ENCODE assay signal across 8 cellular contexts in the genomic region with DNA sequence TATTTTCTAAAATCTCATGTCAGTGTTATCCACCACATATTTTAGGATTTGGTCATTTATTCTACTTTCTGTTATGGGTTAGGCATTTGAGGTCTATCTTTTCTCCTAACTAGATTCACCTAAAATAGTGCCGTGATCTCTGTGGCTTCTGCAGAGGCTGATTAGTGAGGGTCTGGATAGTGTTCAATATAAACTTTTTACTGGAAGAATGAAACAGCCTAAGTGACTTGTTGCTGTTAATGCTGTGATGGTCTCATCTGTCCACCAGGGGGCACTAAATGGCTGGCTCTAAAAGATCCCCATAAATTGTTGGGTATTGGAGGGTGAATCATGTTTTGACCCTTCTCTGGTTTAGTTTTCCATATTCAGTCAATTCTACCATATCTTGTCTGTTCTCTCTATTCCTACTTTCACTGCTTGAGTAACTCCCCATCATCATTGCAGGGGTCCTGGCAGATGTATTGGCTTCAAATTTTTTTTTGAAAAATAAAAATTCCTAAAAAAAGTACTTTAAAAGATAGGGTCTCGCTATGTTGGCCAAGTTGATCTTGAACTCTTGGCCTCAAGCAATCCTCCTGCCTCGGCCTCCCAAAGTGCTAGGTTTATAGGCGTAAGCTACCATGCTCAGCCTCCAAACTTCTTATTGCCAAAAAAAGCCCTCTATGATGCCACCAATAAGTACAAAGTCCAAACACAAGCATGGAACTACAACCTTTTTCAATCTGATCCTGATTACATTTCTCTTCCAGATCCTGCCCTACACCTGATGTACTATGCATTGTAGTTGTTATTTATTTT. TPM values are rescaled to one million over a fixed set of nuclear protein-coding genes. Genes with fewer than 3 reads are reported as not detected.
A peak's percentile ranks its signal among the peaks of the same experiment; 100 is the strongest.
DNase-seq lines count a peak whose midpoint lies in the region; ATAC-seq, FAIRE-seq and TF ChIP-seq lines count a peak whose summit lies in the region.

No MANE protein-coding gene starts in this region.

- H3K27ac ChIP-seq in H9 (ENCODE audit: insufficient read length, low read depth, low read length), result no peak overlapping the region
- H3K27ac ChIP-seq in HepG2 (ENCODE audit: extremely low read length, insufficient read depth, low read length), result no peak overlapping the region

- ATAC-seq in HepG2 (peak; percentile 75), GM19467 (IDR thresholded peaks at IDR 0.05; ENCODE audit: unreplicated experiment) (no peak)

- no peaks in the 10 kb centered on the region for H3K79me1 ChIP-seq in H9 (ENCODE audit: insufficient read depth, low read depth, low read length, poor library complexity, severe bottlenecking)

- no peak overlapping the region for H2AK5ac ChIP-seq in H9 (ENCODE audit: insufficient read length, low read length)

- peaks cover 1 to 4% of the 10 kb centered on the region in 2 experiments for H3K4me1 Mint-ChIP-seq in H9

- H3K9ac ChIP-seq in H9 (ENCODE audit: extremely low read depth, insufficient read length, low read length) (no peak overlapping the region), HepG2 (ENCODE audit: insufficient read depth, low read depth, low read length) (no peak overlapping the region)

- CTCF ChIA-PET in BJ (lab: Yijun Ruan, JAX), result interaction anchor here (1.4 to 11.5 kb wide), 5 partner anchors 26 to 231 kb away, joined by 3 to 132 read pairs (median 7); a partner anchor contains a TSS
- CTCF ChIA-PET in HepG2 (lab: Yijun Ruan, JAX; ENCODE audit: low intra/inter-chr PET ratio, low total read pairs), result interaction anchor here (0.6 to 4.4 kb wide), 10 partner anchors 32 to 235 kb away, joined by 3 to 111 read pairs (median 6); a partner anchor contains a TSS

- H3K36me3 Mint-ChIP-seq in H9 (ENCODE audit: insufficient read depth in 1 of 3, low read depth in 3 of 3), result peaks cover 17 to 32% (median 31%) of the 10 kb centered on the region in 3 experiments

- H4K20me1 ChIP-seq in H9 (ENCODE audit: control insufficient read depth, insufficient read depth, insufficient read length), result no peaks in the 10 kb centered on the region
- H4K20me1 ChIP-seq in HepG2 (ENCODE audit: insufficient read depth, low read length), result peaks cover 11% of the 10 kb centered on the region; the same call in 1 of the 2 replicates

- H2AFZ ChIP-seq in H9 (ENCODE audit: low read length) (no peak overlapping the region), HepG2 (ENCODE audit: low read length) (no peak overlapping the region)

- H2BK12ac ChIP-seq in H9 (ENCODE audit: insufficient read length, low read depth, low read length), result no peak overlapping the region

- no peak; a peak in 1 of 4 replicates for TF ChIP-seq POLR2A in HepG2 (IDR thresholded peaks at IDR 0.05; ENCODE audit: insufficient read depth in 1 of 2, low read depth in 2 of 2, low read length in 2 of 2)

- H4K8ac ChIP-seq in H9 (replicated peaks; ENCODE audit: insufficient read length, low read depth, low read length), result no peak overlapping the region

- peaks cover 2% of the 10 kb centered on the region; the same call in 1 of the 2 replicates for H3K27me3 Mint-ChIP-seq in H9 (ENCODE audit: low read depth)

- TF ChIP-seq RAD21 in HepG2 (CRISPR knock-in tag; IDR thresholded peaks at IDR 0.05), result peak; percentile 90

- H3T11ph ChIP-seq in H9 (ENCODE audit: low read length), result no peak overlapping the region

- no peak overlapping the region for H2BK15ac ChIP-seq in H9 (ENCODE audit: low read depth, low read length)

- no peak for DNase-seq in BJ (ENCODE audit: low read depth)
- DNase-seq in H9, result peak; percentile 62
- peak; percentile 71 for DNase-seq in NCI-H345 (lab: John Stamatoyannopoulos, UW)
- DNase-seq in activated CD4-positive, CD25-positive, alpha-beta regulatory T cell treated with anti-CD3 and anti-CD28 coated beads, Interleukin-2, amount 50 U/mL, for 72 hours, result peak; percentile 53
- DNase-seq in choroid plexus epithelial cell (ENCODE audit: low read depth), result peak; percentile 88
- DNase-seq in HepG2 (ENCODE audit: low spot score), result peak; percentile 89
- peak in 2 of 3 experiments; percentile 38 to 52 for DNase-seq in stimulated activated CD4-positive, alpha-beta T cell treated with anti-CD3 and anti-CD28 coated beads, TNF-alpha, amount 100 ng/mL, for 4 hours (ENCODE audit: low read depth in 3 of 3)

- H3K79me2 ChIP-seq in H9 (ENCODE audit: insufficient read depth, low read length), result no peaks in the 10 kb centered on the region
- peaks cover 9% of the 10 kb centered on the region for H3K79me2 ChIP-seq in HepG2 (ENCODE audit: insufficient read depth, low read length)

- no peak overlapping the region for H3K27ac Mint-ChIP-seq in H9

- H3K36me3 ChIP-seq in BJ (ENCODE audit: control insufficient read depth, insufficient read depth, low read length) (peaks cover 9% of the 10 kb centered on the region), HepG2 (replicated peaks in 1 of 2; ENCODE audit: control insufficient read depth in 1 of 2, insufficient read depth in 2 of 2, low read length in 2 of 2) (peaks cover 16 to 23% of the 10 kb centered on the region in 2 experiments)

- no CpG with 5 or more reads among the region's 4 CpGs for WGBS in H9 (ENCODE audit: extremely low coverage, insufficient read length, low lambda C conversion rate)
- WGBS in HepG2 (ENCODE audit: low lambda C conversion rate), result 36% methylated on average over 4 of the region's 4 CpGs

- no peak overlapping the region for H4K91ac ChIP-seq in H9 (ENCODE audit: insufficient read length, low read depth, low read length)

- no peak overlapping the region for H3K14ac ChIP-seq in H9 (ENCODE audit: insufficient read depth, low read length)

- POLR2A ChIA-PET in BJ (lab: Charles Lee), result no interaction called here
- POLR2A ChIA-PET in HepG2 (lab: Yijun Ruan, JAX), result interaction anchor here (0.6 to 13.2 kb wide), 7 partner anchors 8 to 232 kb away, joined by 3 to 1053 read pairs (median 8); a partner anchor contains a TSS

- no peaks in the 10 kb centered on the region for H3K9me3 Mint-ChIP-seq in H9

- H3K27me3 ChIP-seq in BJ (ENCODE audit: control insufficient read depth, insufficient read depth, low read length), result no peaks in the 10 kb centered on the region
- no peaks in the 10 kb centered on the region for H3K27me3 ChIP-seq in H9 (ENCODE audit: insufficient read depth, low read length)
- H3K27me3 ChIP-seq in HepG2 (ENCODE audit: control insufficient read depth in 1 of 2, insufficient read depth in 2 of 2, low read length in 2 of 2), result peaks cover 0 to 20% of the 10 kb centered on the region in 2 experiments; a peak in 2 of 5 replicates

- no peak overlapping the region for H2BK120ac ChIP-seq in H9 (ENCODE audit: low read depth, low read length, poor library complexity, severe bottlenecking)

- no peaks in the 10 kb centered on the region for H3K9me3 ChIP-seq in H9 (ENCODE audit: control insufficient read depth, low read depth, low read length)
- no peaks in the 10 kb centered on the region for H3K9me3 ChIP-seq in HepG2 (ENCODE audit: low read length)

- no peak overlapping the region for H4K5ac ChIP-seq in H9 (ENCODE audit: insufficient read length, low read depth, low read length)

- in situ Hi-C loops in HepG2 (cut with HindIII; ENCODE audit: extremely low pct_ligation_motif_present, low pct_unique_long_range_greater_than_20kb), result loop anchor here (5.0 kb wide), 1 partner anchor 49 kb away; a partner anchor contains a TSS

- intact Hi-C loops in HepG2 (cut with micrococcal nuclease; ENCODE audit: unreplicated experiment), result loop anchor here (1.0 to 5.0 kb wide), 5 partner anchors 33 to 234 kb away; no protein-coding TSS in a partner anchor

- no peaks in the 10 kb centered on the region for H3K23me2 ChIP-seq in H9 (ENCODE audit: insufficient read length, low read depth, low read length, poor library complexity, severe bottlenecking)

- no peak overlapping the region for H2BK20ac ChIP-seq in H9 (ENCODE audit: low read depth, low read length, poor library complexity, severe bottlenecking)

- H3K4me1 ChIP-seq in H9 (ENCODE audit: insufficient read depth, low read length) (no peaks in the 10 kb centered on the region), HepG2 (ENCODE audit: insufficient read depth, low read length) (peaks cover 22% of the 10 kb centered on the region)

- H3K4me3 Mint-ChIP-seq in H9, result no peak overlapping the region

- peak; percentile 79 for TF ChIP-seq CTCF in BJ (IDR thresholded peaks at IDR 0.05; ENCODE audit: insufficient read depth, low read depth, low read length)
- TF ChIP-seq CTCF in H9 (conservative IDR thresholded peaks at IDR 0.05), result peak; percentile 93
- TF ChIP-seq CTCF in choroid plexus epithelial cell (conservative IDR thresholded peaks at IDR 0.05; ENCODE audit: low read depth, low read length), result peak; percentile 88
- peak; percentile 95 for TF ChIP-seq CTCF in HepG2 (CRISPR knock-in tag; IDR thresholded peaks at IDR 0.05)

- no peak overlapping the region for H3K18ac ChIP-seq in H9 (ENCODE audit: insufficient read length, low read depth, low read length)

- H2BK5ac ChIP-seq in H9 (ENCODE audit: insufficient read length, low read length), result no peak overlapping the region

- no TSS peak for BruUV-seq in HepG2 (replicated peaks; lab: Mats Ljungman, UMichigan)

- FAIRE-seq in HepG2 (lab: Jason Lieb, UNC), result peak; percentile 86

- no peak overlapping the region for H3K56ac ChIP-seq in H9 (ENCODE audit: insufficient read length, low read depth, low read length)

- no peak for TF ChIP-seq EP300 in HepG2 (IDR thresholded peaks at IDR 0.05; ENCODE audit: low read depth in 2 of 2, low read length in 2 of 2)
- TF ChIP-seq EP300 in HepG2 (CRISPR knock-in tag; IDR thresholded peaks at IDR 0.05; ENCODE audit: borderline replicate concordance), result no peak; the same call in 1 of the 2 replicates

- H3K4me2 ChIP-seq in H9 (ENCODE audit: insufficient read depth, insufficient read length, low read length), result no peak overlapping the region
- no peak overlapping the region for H3K4me2 ChIP-seq in HepG2 (ENCODE audit: low read depth, low read length)

- no peak overlapping the region for H3K4me3 ChIP-seq in BJ (ENCODE audit: low read depth, low read length)
- no peak overlapping the region for H3K4me3 ChIP-seq in choroid plexus epithelial cell (ENCODE audit: low read depth, low read length)
- H3K4me3 ChIP-seq in HepG2 (replicated peaks in 1 of 3; ENCODE audit: insufficient read depth in 1 of 3, low read depth in 2 of 3, low read length in 3 of 3), result no peak overlapping the region

- H3K23ac ChIP-seq in H9 (ENCODE audit: insufficient read length, low read depth, low read length), result no peak overlapping the region

- H3K4ac ChIP-seq in H9 (ENCODE audit: low read depth, low read length), result no peak overlapping the region

RNA-seq across cellular contexts. Expression of a gene that starts 6.9 kb away (rescaled TPM):
- polyA plus RNA-seq in BJ (2011; rRNA removed), result 119 and 143 TPM in 2 replicates
- polyA minus RNA-seq in BJ (2011; rRNA and poly(A)+ RNA removed), result 33.7 and 40.5 TPM in 2 replicates
- 331 and 333 TPM in 2 replicates for total RNA-seq in H9 (2021)
- 173 and 233 TPM in 2 replicates for total RNA-seq in HepG2 (2016; rRNA removed; fragmentation: Illumina TruSeq; extraction: Trizol)
- 164 and 170 TPM in 2 replicates for total RNA-seq in HepG2 (2016; cell fraction: cytosol; rRNA removed; fragmentation: Illumina TruSeq; extraction: Trizol; ENCODE audit: low read depth)
- 151 and 261 TPM in 2 replicates for total RNA-seq in HepG2 (2016; cell fraction: insoluble cytoplasmic fraction; rRNA removed; fragmentation: Illumina TruSeq; extraction: Trizol)
- 240 and 258 TPM in 2 replicates for total RNA-seq in HepG2 (2016; cell fraction: membrane; rRNA removed; fragmentation: Illumina TruSeq; extraction: Trizol)
- total RNA-seq in HepG2 (2016; cell fraction: nucleus; rRNA removed; fragmentation: Illumina TruSeq; extraction: Trizol), result 233 and 257 TPM in 2 replicates
- polyA plus RNA-seq in HepG2 (2011; rRNA removed), result 524 and 560 TPM in 2 replicates
- 223 and 254 TPM in 2 replicates for polyA plus RNA-seq in HepG2 (2011; cell fraction: cytosol; rRNA removed)
- 1,653 and 1,890 TPM in 2 replicates for polyA plus RNA-seq in HepG2 (2011; cell fraction: nucleus; rRNA removed)
- 250 and 273 TPM in 2 replicates for polyA plus RNA-seq in HepG2 (2012)
- 203 and 217 TPM in 2 replicates for polyA plus RNA-seq in HepG2 (2016; cell fraction: cytosol; fragmentation: Illumina TruSeq; extraction: Trizol; ENCODE audit: low read depth)
- 267 and 292 TPM in 2 replicates for polyA plus RNA-seq in HepG2 (2016; cell fraction: insoluble cytoplasmic fraction; fragmentation: Illumina TruSeq; extraction: Trizol; ENCODE audit: low read depth)
- polyA plus RNA-seq in HepG2 (2016; cell fraction: membrane; fragmentation: Illumina TruSeq; extraction: Trizol; ENCODE audit: low read depth), result 282 and 307 TPM in 2 replicates
- 742 and 751 TPM in 2 replicates for polyA plus RNA-seq in HepG2 (2016; cell fraction: nucleus; fragmentation: Illumina TruSeq; extraction: Trizol; ENCODE audit: insufficient read depth, low read depth)
- 87.7 and 98.1 TPM in 2 replicates for polyA minus RNA-seq in HepG2 (2011; rRNA and poly(A)+ RNA removed; ENCODE audit: low replicate concordance)
- polyA minus RNA-seq in HepG2 (2011; cell fraction: cytosol; rRNA and poly(A)+ RNA removed), result 48.4 and 51.4 TPM in 2 replicates
- polyA minus RNA-seq in HepG2 (2011; cell fraction: nucleus; rRNA and poly(A)+ RNA removed), result 305 and 331 TPM in 2 replicates

RNA-seq across cellular contexts. Expression of a gene that starts 21.5 kb away (rescaled TPM):
- polyA plus RNA-seq in BJ (2011; rRNA removed) (26.5 and 27.9 TPM in 2 replicates), HepG2 (2011; rRNA removed) (49.8 and 58.5 TPM in 2 replicates)
- polyA minus RNA-seq in BJ (2011; rRNA and poly(A)+ RNA removed), result 10.5 and 12.3 TPM in 2 replicates
- total RNA-seq in H9 (2021) (8.4 and 8.8 TPM in 2 replicates), HepG2 (2016; rRNA removed; fragmentation: Illumina TruSeq; extraction: Trizol) (26.6 and 28.1 TPM in 2 replicates)
- total RNA-seq in HepG2 (2016; cell fraction: cytosol; rRNA removed; fragmentation: Illumina TruSeq; extraction: Trizol; ENCODE audit: low read depth), result 5.8 and 7.1 TPM in 2 replicates
- total RNA-seq in HepG2 (2016; cell fraction: insoluble cytoplasmic fraction; rRNA removed; fragmentation: Illumina TruSeq; extraction: Trizol), result 23.5 and 29.8 TPM in 2 replicates
- 24.4 and 25.0 TPM in 2 replicates for total RNA-seq in HepG2 (2016; cell fraction: membrane; rRNA removed; fragmentation: Illumina TruSeq; extraction: Trizol)
- 38.0 and 39.0 TPM in 2 replicates for total RNA-seq in HepG2 (2016; cell fraction: nucleus; rRNA removed; fragmentation: Illumina TruSeq; extraction: Trizol)
- 47.5 and 52.5 TPM in 2 replicates for polyA plus RNA-seq in HepG2 (2011; cell fraction: cytosol; rRNA removed)
- polyA plus RNA-seq in HepG2 (2011; cell fraction: nucleus; rRNA removed), result 125 and 134 TPM in 2 replicates
- polyA plus RNA-seq in HepG2 (2012), result 58.4 and 61.4 TPM in 2 replicates
- polyA plus RNA-seq in HepG2 (2016; cell fraction: cytosol; fragmentation: Illumina TruSeq; extraction: Trizol; ENCODE audit: low read depth), result 5.0 and 5.6 TPM in 2 replicates
- polyA plus RNA-seq in HepG2 (2016; cell fraction: insoluble cytoplasmic fraction; fragmentation: Illumina TruSeq; extraction: Trizol; ENCODE audit: low read depth), result 24.9 and 26.1 TPM in 2 replicates
- polyA plus RNA-seq in HepG2 (2016; cell fraction: membrane; fragmentation: Illumina TruSeq; extraction: Trizol; ENCODE audit: low read depth), result 16.9 and 17.1 TPM in 2 replicates
- polyA plus RNA-seq in HepG2 (2016; cell fraction: nucleus; fragmentation: Illumina TruSeq; extraction: Trizol; ENCODE audit: insufficient read depth, low read depth), result 62.1 and 68.2 TPM in 2 replicates
- polyA minus RNA-seq in HepG2 (2011; rRNA and poly(A)+ RNA removed; ENCODE audit: low replicate concordance), result 14.9 and 41.6 TPM in 2 replicates
- polyA minus RNA-seq in HepG2 (2011; cell fraction: cytosol; rRNA and poly(A)+ RNA removed), result 15.1 and 17.5 TPM in 2 replicates
- polyA minus RNA-seq in HepG2 (2011; cell fraction: nucleus; rRNA and poly(A)+ RNA removed), result 64.5 and 72.0 TPM in 2 replicates

RNA-seq across cellular contexts. Expression of a gene that starts 24.5 kb away (rescaled TPM):
- 9.0 and 14.0 TPM in 2 replicates for polyA plus RNA-seq in BJ (2011; rRNA removed)
- polyA minus RNA-seq in BJ (2011; rRNA and poly(A)+ RNA removed), result 5.3 and 5.5 TPM in 2 replicates
- 33.0 and 34.0 TPM in 2 replicates for total RNA-seq in H9 (2021)
- 0.48 and 0.95 TPM in 2 replicates for total RNA-seq in HepG2 (2016; rRNA removed; fragmentation: Illumina TruSeq; extraction: Trizol)
- 0.30 TPM in 1 of 2 replicates, not detected in the other for total RNA-seq in HepG2 (2016; cell fraction: cytosol; rRNA removed; fragmentation: Illumina TruSeq; extraction: Trizol; ENCODE audit: low read depth)
- total RNA-seq in HepG2 (2016; cell fraction: insoluble cytoplasmic fraction; rRNA removed; fragmentation: Illumina TruSeq; extraction: Trizol), result 0.21 and 0.91 TPM in 2 replicates
- total RNA-seq in HepG2 (2016; cell fraction: membrane; rRNA removed; fragmentation: Illumina TruSeq; extraction: Trizol), result 0.12 and 0.31 TPM in 2 replicates
- 1.2 TPM in 2 replicates for total RNA-seq in HepG2 (2016; cell fraction: nucleus; rRNA removed; fragmentation: Illumina TruSeq; extraction: Trizol)
- 1.1 and 1.8 TPM in 2 replicates for polyA plus RNA-seq in HepG2 (2011; rRNA removed)
- 0.69 and 0.98 TPM in 2 replicates for polyA plus RNA-seq in HepG2 (2011; cell fraction: cytosol; rRNA removed)
- 9.4 and 11.6 TPM in 2 replicates for polyA plus RNA-seq in HepG2 (2011; cell fraction: nucleus; rRNA removed)
- polyA plus RNA-seq in HepG2 (2012), result 1.7 and 2.3 TPM in 2 replicates
- polyA plus RNA-seq in HepG2 (2016; cell fraction: cytosol; fragmentation: Illumina TruSeq; extraction: Trizol; ENCODE audit: low read depth), result 0.12 and 0.14 TPM in 2 replicates
- polyA plus RNA-seq in HepG2 (2016; cell fraction: insoluble cytoplasmic fraction; fragmentation: Illumina TruSeq; extraction: Trizol; ENCODE audit: low read depth), result 0.27 and 0.67 TPM in 2 replicates
- 0.16 and 0.19 TPM in 2 replicates for polyA plus RNA-seq in HepG2 (2016; cell fraction: membrane; fragmentation: Illumina TruSeq; extraction: Trizol; ENCODE audit: low read depth)
- 3.6 and 3.8 TPM in 2 replicates for polyA plus RNA-seq in HepG2 (2016; cell fraction: nucleus; fragmentation: Illumina TruSeq; extraction: Trizol; ENCODE audit: insufficient read depth, low read depth)
- 3.1 TPM in 1 of 2 replicates, not detected in the other for polyA minus RNA-seq in HepG2 (2011; rRNA and poly(A)+ RNA removed; ENCODE audit: low replicate concordance)
- 0.59 and 1.5 TPM in 2 replicates for polyA minus RNA-seq in HepG2 (2011; cell fraction: cytosol; rRNA and poly(A)+ RNA removed)
- 0.99 and 1.9 TPM in 2 replicates for polyA minus RNA-seq in HepG2 (2011; cell fraction: nucleus; rRNA and poly(A)+ RNA removed)

RNA-seq across cellular contexts. Expression of a gene that starts 25.5 kb away (rescaled TPM):
- 2.5 and 2.8 TPM in 2 replicates for polyA plus RNA-seq in BJ (2011; rRNA removed)
- 2.2 and 2.5 TPM in 2 replicates for polyA minus RNA-seq in BJ (2011; rRNA and poly(A)+ RNA removed)
- total RNA-seq in H9 (2021), result 2.6 and 3.9 TPM in 2 replicates
- 8.3 and 16.5 TPM in 2 replicates for total RNA-seq in HepG2 (2016; rRNA removed; fragmentation: Illumina TruSeq; extraction: Trizol)
- 2.5 and 3.0 TPM in 2 replicates for total RNA-seq in HepG2 (2016; cell fraction: cytosol; rRNA removed; fragmentation: Illumina TruSeq; extraction: Trizol; ENCODE audit: low read depth)
- total RNA-seq in HepG2 (2016; cell fraction: insoluble cytoplasmic fraction; rRNA removed; fragmentation: Illumina TruSeq; extraction: Trizol), result 8.0 and 15.9 TPM in 2 replicates
- 7.4 and 8.8 TPM in 2 replicates for total RNA-seq in HepG2 (2016; cell fraction: membrane; rRNA removed; fragmentation: Illumina TruSeq; extraction: Trizol)
- 19.8 and 23.1 TPM in 2 replicates for total RNA-seq in HepG2 (2016; cell fraction: nucleus; rRNA removed; fragmentation: Illumina TruSeq; extraction: Trizol)
- 22.5 and 26.5 TPM in 2 replicates for polyA plus RNA-seq in HepG2 (2011; rRNA removed)
- 7.4 and 8.8 TPM in 2 replicates for polyA plus RNA-seq in HepG2 (2011; cell fraction: cytosol; rRNA removed)
- 76.6 and 82.6 TPM in 2 replicates for polyA plus RNA-seq in HepG2 (2011; cell fraction: nucleus; rRNA removed)
- 17.5 and 26.4 TPM in 2 replicates for polyA plus RNA-seq in HepG2 (2012)
- polyA plus RNA-seq in HepG2 (2016; cell fraction: cytosol; fragmentation: Illumina TruSeq; extraction: Trizol; ENCODE audit: low read depth), result 3.7 and 5.1 TPM in 2 replicates
- 11.7 and 14.7 TPM in 2 replicates for polyA plus RNA-seq in HepG2 (2016; cell fraction: insoluble cytoplasmic fraction; fragmentation: Illumina TruSeq; extraction: Trizol; ENCODE audit: low read depth)
- 7.2 and 7.4 TPM in 2 replicates for polyA plus RNA-seq in HepG2 (2016; cell fraction: membrane; fragmentation: Illumina TruSeq; extraction: Trizol; ENCODE audit: low read depth)
- 47.6 and 61.8 TPM in 2 replicates for polyA plus RNA-seq in HepG2 (2016; cell fraction: nucleus; fragmentation: Illumina TruSeq; extraction: Trizol; ENCODE audit: insufficient read depth, low read depth)
- 10.2 and 19.7 TPM in 2 replicates for polyA minus RNA-seq in HepG2 (2011; rRNA and poly(A)+ RNA removed; ENCODE audit: low replicate concordance)
- 2.6 and 4.5 TPM in 2 replicates for polyA minus RNA-seq in HepG2 (2011; cell fraction: cytosol; rRNA and poly(A)+ RNA removed)
- polyA minus RNA-seq in HepG2 (2011; cell fraction: nucleus; rRNA and poly(A)+ RNA removed), result 55.5 and 56.2 TPM in 2 replicates

RNA-seq across cellular contexts. Expression of a gene that starts 36.8 kb away (rescaled TPM):
- polyA plus RNA-seq in BJ (2011; rRNA removed), result 1.5 and 2.7 TPM in 2 replicates
- polyA minus RNA-seq in BJ (2011; rRNA and poly(A)+ RNA removed), result 1.2 and 1.5 TPM in 2 replicates
- total RNA-seq in H9 (2021), result 31.9 and 32.1 TPM in 2 replicates
- total RNA-seq in HepG2 (2016; rRNA removed; fragmentation: Illumina TruSeq; extraction: Trizol), result not detected in 2 replicates
- total RNA-seq in HepG2 (2016; cell fraction: cytosol; rRNA removed; fragmentation: Illumina TruSeq; extraction: Trizol; ENCODE audit: low read depth), result not detected in 2 replicates
- total RNA-seq in HepG2 (2016; cell fraction: insoluble cytoplasmic fraction; rRNA removed; fragmentation: Illumina TruSeq; extraction: Trizol), result not detected in 2 replicates
- total RNA-seq in HepG2 (2016; cell fraction: membrane; rRNA removed; fragmentation: Illumina TruSeq; extraction: Trizol), result not detected in 2 replicates
- total RNA-seq in HepG2 (2016; cell fraction: nucleus; rRNA removed; fragmentation: Illumina TruSeq; extraction: Trizol), result not detected in 2 replicates
- not detected in 2 replicates for polyA plus RNA-seq in HepG2 (2011; rRNA removed)
- polyA plus RNA-seq in HepG2 (2011; cell fraction: cytosol; rRNA removed), result 0.03 and 0.04 TPM in 2 replicates
- polyA plus RNA-seq in HepG2 (2011; cell fraction: nucleus; rRNA removed), result 0.05 TPM in 2 replicates
- not detected in 2 replicates for polyA plus RNA-seq in HepG2 (2012)
- polyA plus RNA-seq in HepG2 (2016; cell fraction: cytosol; fragmentation: Illumina TruSeq; extraction: Trizol; ENCODE audit: low read depth), result not detected in 2 replicates
- not detected in 2 replicates for polyA plus RNA-seq in HepG2 (2016; cell fraction: insoluble cytoplasmic fraction; fragmentation: Illumina TruSeq; extraction: Trizol; ENCODE audit: low read depth)
- not detected in 2 replicates for polyA plus RNA-seq in HepG2 (2016; cell fraction: membrane; fragmentation: Illumina TruSeq; extraction: Trizol; ENCODE audit: low read depth)
- not detected in 2 replicates for polyA plus RNA-seq in HepG2 (2016; cell fraction: nucleus; fragmentation: Illumina TruSeq; extraction: Trizol; ENCODE audit: insufficient read depth, low read depth)
- not detected in 2 replicates for polyA minus RNA-seq in HepG2 (2011; rRNA and poly(A)+ RNA removed; ENCODE audit: low replicate concordance)
- not detected in 2 replicates for polyA minus RNA-seq in HepG2 (2011; cell fraction: cytosol; rRNA and poly(A)+ RNA removed)
- polyA minus RNA-seq in HepG2 (2011; cell fraction: nucleus; rRNA and poly(A)+ RNA removed), result not detected in 2 replicates

Comparison
In these comparisons a context has a peak if more than half of its experiments do, and no peak if none do; other contexts are left out.
1. RNA of a gene that starts 24.5 kb away (total RNA-seq): 33.0 to 34.0 TPM in H9; 0.12 to 1.2 TPM in HepG2; every median in the first group is over 10 times any median in the second.
2. Peak in every context shown above with its lines, with median percentiles within 50 percentile points of each other: CTCF ChIP-seq.